In genomic region chr5:40833712-40834229, GRCh38 we compare ENCODE assay signal across 8 cellular contexts. TPM values are rescaled to one million over a fixed set of nuclear protein-coding genes. Genes with fewer than 3 reads are reported as not detected.
A peak's percentile ranks its signal among the peaks of the same experiment; 100 is the strongest.
DNase-seq lines count a peak whose midpoint lies in the region; ATAC-seq, FAIRE-seq and TF ChIP-seq lines count a peak whose summit lies in the region.

No MANE protein-coding gene starts in this region.

- intact Hi-C loops in kidney (cut with DNase I) (no loop called here), testis (cut with DNase I; ENCODE audit: low total_unique reads) (no loop called here)

- H3K9me3 ChIP-seq in kidney (ENCODE audit: control insufficient read depth in 1 of 2, low read length in 2 of 2) (no peaks in the 10 kb centered on the region), testis (no peaks in the 10 kb centered on the region)

- peak overlapping the region; percentile 96 for H3K4me3 Mint-ChIP-seq in T-helper 1 cell treated with Interleukin-12 subunit alpha and Interleukin-12 subunit beta and Interleukin-4 antibody, amounts not matched to agents 30 μg/mL and 1 μg/mL, for 36 hours
- H3K4me3 Mint-ChIP-seq in activated naive CD8-positive, alpha-beta T cell: peak overlapping the region; percentile 99

- H3K36me3 Mint-ChIP-seq in T-helper 1 cell treated with Interleukin-12 subunit alpha and Interleukin-12 subunit beta and Interleukin-4 antibody, amounts not matched to agents 30 μg/mL and 1 μg/mL, for 36 hours (ENCODE audit: low read depth): peaks cover 59% of the 10 kb centered on the region
- peaks cover 43% of the 10 kb centered on the region for H3K36me3 Mint-ChIP-seq in activated naive CD8-positive, alpha-beta T cell

- H3K4me1 ChIP-seq in kidney (ENCODE audit: control insufficient read depth in 1 of 2, insufficient read depth in 1 of 2, low read depth in 1 of 2, low read length in 2 of 2): peaks cover 5 to 10% of the 10 kb centered on the region in 2 donors
- H3K4me1 ChIP-seq in testis: peaks cover 9% of the 10 kb centered on the region

- TF ChIP-seq CTCF in kidney (IDR thresholded peaks at IDR 0.05; ENCODE audit: borderline replicate concordance, extremely low read depth, insufficient read depth) (no peak), testis (IDR thresholded peaks at IDR 0.05) (no peak), GM10266 (IDR thresholded peaks at IDR 0.05; ENCODE audit: control insufficient read depth, insufficient read depth, low read depth, missing control alignments) (no peak)

- no peaks in the 10 kb centered on the region for H3K27me3 Mint-ChIP-seq in T-helper 1 cell treated with Interleukin-12 subunit alpha and Interleukin-12 subunit beta and Interleukin-4 antibody, amounts not matched to agents 30 μg/mL and 1 μg/mL, for 36 hours (ENCODE audit: low read depth)
- H3K27me3 Mint-ChIP-seq in activated naive CD8-positive, alpha-beta T cell: no peaks in the 10 kb centered on the region

- peak overlapping the region; percentile 13 to 97 for H3K9ac ChIP-seq in kidney (ENCODE audit: low read length in 2 of 2)

- H3K9me3 Mint-ChIP-seq in T-helper 1 cell treated with Interleukin-12 subunit alpha and Interleukin-12 subunit beta and Interleukin-4 antibody, amounts not matched to agents 30 μg/mL and 1 μg/mL, for 36 hours: no peaks in the 10 kb centered on the region
- no peaks in the 10 kb centered on the region for H3K9me3 Mint-ChIP-seq in activated naive CD8-positive, alpha-beta T cell (ENCODE audit: low read depth)

- no peak for DNase-seq in T-helper 1 cell
- DNase-seq in kidney: no peak
- no peak for DNase-seq in testis
- no peak for DNase-seq in NCI-H2029 treated with DMSO at 0.1 percent for 48 hours (lab: John Stamatoyannopoulos, UW)
- no peak for DNase-seq in GM10266 (ENCODE audit: extremely low spot score)

- 29 to 32% methylated on average over 13 of the region's 13 CpGs for WGBS in testis, 2 donors

- ATAC-seq in HG03354 (IDR thresholded peaks at IDR 0.05; ENCODE audit: poor library complexity, severe bottlenecking, unreplicated experiment): no peak

- no peaks in the 10 kb centered on the region for H3K27me3 ChIP-seq in testis

- H3K36me3 ChIP-seq in kidney (ENCODE audit: control insufficient read depth in 1 of 2, insufficient read depth in 2 of 2, low read length in 2 of 2) (peaks cover 33 to 47% of the 10 kb centered on the region in 2 donors), testis (ENCODE audit: low read depth, missing control alignments) (no peaks in the 10 kb centered on the region)

- peaks cover 44% of the 10 kb centered on the region for H3K4me1 Mint-ChIP-seq in T-helper 1 cell treated with Interleukin-12 subunit alpha and Interleukin-12 subunit beta and Interleukin-4 antibody, amounts not matched to agents 30 μg/mL and 1 μg/mL, for 36 hours (ENCODE audit: low read depth)
- peaks cover 55% of the 10 kb centered on the region for H3K4me1 Mint-ChIP-seq in activated naive CD8-positive, alpha-beta T cell (ENCODE audit: low read depth)

- H3K27ac Mint-ChIP-seq in T-helper 1 cell treated with Interleukin-12 subunit alpha and Interleukin-12 subunit beta and Interleukin-4 antibody, amounts not matched to agents 30 μg/mL and 1 μg/mL, for 36 hours: peak overlapping the region; percentile 97
- H3K27ac Mint-ChIP-seq in activated naive CD8-positive, alpha-beta T cell: peak overlapping the region; percentile 100

- no peak for FAIRE-seq in kidney (lab: Jason Lieb, UNC)

- no peak for TF ChIP-seq POLR2A in testis (IDR thresholded peaks at IDR 0.05)

- peak overlapping the region; percentile 80 to 94 for H3K4me3 ChIP-seq in kidney (ENCODE audit: low read length in 2 of 2)
- peak overlapping the region; percentile 60 to 93 for H3K4me3 ChIP-seq in testis

- H3K27ac ChIP-seq in kidney (ENCODE audit: low read depth in 2 of 2, low read length in 2 of 2) (no peak overlapping the region), testis (peak overlapping the region in 1 of 2 donors; percentile 70)

RNA-seq across cellular contexts. Expression of gene RPL37, which starts 1.3 kb away (rescaled TPM):
- total RNA-seq in kidney: 919 TPM
- 2,564 TPM for polyA plus RNA-seq in kidney (ENCODE audit: insufficient read depth, low read depth, low replicate concordance)
- total RNA-seq in testis: 100 to 1,000 TPM in 1 of 2 donors, 10 to 100 TPM in 1; 99.1 to 174 TPM
- polyA plus RNA-seq in testis (ENCODE audit: insufficient read depth, low read depth, low replicate concordance): 1,089 TPM

RNA-seq across cellular contexts. Expression of gene CARD6, which starts 7.4 kb away (rescaled TPM):
- total RNA-seq in kidney (17.9 TPM), testis (1 to 10 TPM; 3.1 to 4.8 TPM)
- polyA plus RNA-seq in kidney (ENCODE audit: insufficient read depth, low read depth, low replicate concordance) (3.0 TPM), testis (ENCODE audit: insufficient read depth, low read depth, low replicate concordance) (3.0 TPM)

RNA-seq across cellular contexts. Expression of gene PRKAA1, which starts 35.6 kb away (rescaled TPM):
- total RNA-seq in kidney: 104 TPM
- 17.4 TPM for polyA plus RNA-seq in kidney (ENCODE audit: insufficient read depth, low read depth, low replicate concordance)
- total RNA-seq in testis: 10 to 100 TPM; 81.7 to 92.8 TPM
- 144 TPM for polyA plus RNA-seq in testis (ENCODE audit: insufficient read depth, low read depth, low replicate concordance)
